Comparison of ENCODE assay signal across 9 cellular contexts in genomic region chr14:73712540-73713141, GRCh38. TPM values are rescaled to one million over a fixed set of nuclear protein-coding genes. Genes with fewer than 3 reads are reported as not detected.
A peak's percentile ranks its signal among the peaks of the same experiment; 100 is the strongest.
DNase-seq lines count a peak whose midpoint lies in the region; ATAC-seq, FAIRE-seq and TF ChIP-seq lines count a peak whose summit lies in the region.
"Had no signal": no experiment of that assay in that cellular context is flagged by ENCODE, and none has a peak within 500 bp of the region (broad histone marks: within the 10 kb centered on the region; RNA-seq: fewer than 3 reads in every experiment).

No MANE protein-coding gene starts in this region.

- peak overlapping the region; percentile 85 for H3K27ac ChIP-seq in A673 (ENCODE audit: low read depth, low read length, poor library complexity, severe bottlenecking)
- H3K27ac ChIP-seq in left ventricle myocardium inferior (replicated peaks), result peak overlapping the region; percentile 89
- H3K27ac ChIP-seq in sigmoid colon, result peak overlapping the region; percentile 90 to 99 (median 95)

- H3K4me3 ChIP-seq in A673 (ENCODE audit: low read depth, low read length, poor library complexity, severe bottlenecking) (peak overlapping the region; percentile 87), left ventricle myocardium inferior (peak overlapping the region; percentile 82), sigmoid colon (peak overlapping the region; percentile 66 to 94 (median 80))

- WGBS in sigmoid colon, 2 donors, result 25 to 71% methylated on average over 19 of the region's 19 CpGs

- H3K27ac Mint-ChIP-seq in activated T-helper 1 cell treated with anti-CD3 and anti-CD28 coated beads, Interleukin-12 subunit alpha, Interleukin-12 subunit beta, Interleukin-2, Interleukin-4 antibody, amounts not matched to agents 30 ng/mL and 10 ng/mL and 1 ng/mL, durations not matched to agents 14 hours and 24 hours and 36 hours, result peak overlapping the region; percentile 92

- POLR2A ChIA-PET in A673 (lab: Charles Lee; ENCODE audit: low non-redundant PET), result no interaction called here

- H3K4me1 Mint-ChIP-seq in activated T-helper 1 cell treated with anti-CD3 and anti-CD28 coated beads, Interleukin-12 subunit alpha, Interleukin-12 subunit beta, Interleukin-2, Interleukin-4 antibody, amounts not matched to agents 30 ng/mL and 10 ng/mL and 1 ng/mL, durations not matched to agents 14 hours and 24 hours and 36 hours (ENCODE audit: low read depth), result peaks cover 30% of the 10 kb centered on the region

- TF ChIP-seq POLR2A in GM12892 (IDR thresholded peaks at IDR 0.05; ENCODE audit: low read depth, low read length), result peak; percentile 22; the same call in 1 of the 2 replicates
- no peak for TF ChIP-seq POLR2A in sigmoid colon (IDR thresholded peaks at IDR 0.05)

- no peak for ATAC-seq in HG03196 (IDR thresholded peaks at IDR 0.05; ENCODE audit: unreplicated experiment)

- TF ChIP-seq EP300 in sigmoid colon (IDR thresholded peaks at IDR 0.05), result no peak

- H3K9me3 Mint-ChIP-seq in activated T-helper 1 cell treated with anti-CD3 and anti-CD28 coated beads, Interleukin-12 subunit alpha, Interleukin-12 subunit beta, Interleukin-2, Interleukin-4 antibody, amounts not matched to agents 30 ng/mL and 10 ng/mL and 1 ng/mL, durations not matched to agents 14 hours and 24 hours and 36 hours, result no peaks in the 10 kb centered on the region

- H3K27me3 Mint-ChIP-seq in activated T-helper 1 cell treated with anti-CD3 and anti-CD28 coated beads, Interleukin-12 subunit alpha, Interleukin-12 subunit beta, Interleukin-2, Interleukin-4 antibody, amounts not matched to agents 30 ng/mL and 10 ng/mL and 1 ng/mL, durations not matched to agents 14 hours and 24 hours and 36 hours (ENCODE audit: insufficient read depth), result no peaks in the 10 kb centered on the region

- DNase-seq in A673 (ENCODE audit: low spot score) (no peak), GM12892 (ENCODE audit: insufficient read length) (no peak), NCI-H2171 treated with DMSO at 0.1 percent for 48 hours (lab: John Stamatoyannopoulos, UW) (peak; percentile 90), left ventricle myocardium inferior (no peak), sigmoid colon (no peak), ecto neural progenitor cell (ENCODE audit: low spot score) (no peak)
- peak; percentile 21 for DNase-seq in activated T-helper 1 cell treated with anti-CD3 and anti-CD28 coated beads, Interleukin-12 subunit alpha, Interleukin-12 subunit beta, Interleukin-2, Interleukin-4 antibody, amounts not matched to agents 30 ng/mL and 10 ng/mL and 1 ng/mL, durations not matched to agents 14 hours and 24 hours and 36 hours (ENCODE audit: low spot score)
- DNase-seq: left cardiac atrium had no signal

- no peaks in the 10 kb centered on the region for H3K9me3 ChIP-seq in A673 (ENCODE audit: low read depth, low read length, poor library complexity, severe bottlenecking)
- no peaks in the 10 kb centered on the region for H3K9me3 ChIP-seq in left ventricle myocardium inferior (replicated peaks)
- H3K9me3 ChIP-seq in sigmoid colon, result no peaks in the 10 kb centered on the region

- H3K4me1 ChIP-seq in A673 (ENCODE audit: insufficient read depth, low read length, poor library complexity, severe bottlenecking) (peaks cover 8% of the 10 kb centered on the region), left ventricle myocardium inferior (peaks cover 45% of the 10 kb centered on the region), sigmoid colon (peaks cover 0 to 49% (median 36%) of the 10 kb centered on the region in 4 donors)

- intact Hi-C loops in A673 (cut with micrococcal nuclease; ENCODE audit: unreplicated experiment) (no loop called here), left ventricle myocardium inferior (cut with micrococcal nuclease) (no loop called here), sigmoid colon (cut with DNase I) (loop anchor here (5.0 kb wide), 2 partner anchors 70 to 175 kb away; partner anchors contain the start of genes DNAL1 and ZNF410)
- intact Hi-C loops in activated T-helper 1 cell treated with anti-CD3 and anti-CD28 coated beads, Interleukin-12 subunit alpha, Interleukin-12 subunit beta, Interleukin-2, Interleukin-4 antibody, amounts not matched to agents 30 ng/mL and 10 ng/mL and 1 ng/mL, durations not matched to agents 14 hours and 24 hours and 36 hours (cut with micrococcal nuclease), result loop anchor here (1.0 to 5.0 kb wide), 9 partner anchors 12 to 575 kb away; partner anchors contain the start of genes ACOT2, BBOF1, ENTPD5 and PSEN1

- H3K4me3 Mint-ChIP-seq in activated T-helper 1 cell treated with anti-CD3 and anti-CD28 coated beads, Interleukin-12 subunit alpha, Interleukin-12 subunit beta, Interleukin-2, Interleukin-4 antibody, amounts not matched to agents 30 ng/mL and 10 ng/mL and 1 ng/mL, durations not matched to agents 14 hours and 24 hours and 36 hours, result peak overlapping the region; percentile 87

- no TSS peak for BruUV-seq in A673 (replicated peaks; lab: Mats Ljungman, UMichigan)

- peaks cover 9% of the 10 kb centered on the region for H3K36me3 ChIP-seq in A673 (ENCODE audit: insufficient read depth, low read length, poor library complexity, severe bottlenecking)
- H3K36me3 ChIP-seq in left ventricle myocardium inferior, result peaks cover 22% of the 10 kb centered on the region
- peaks cover 0 to 11% (median 0%) of the 10 kb centered on the region in 4 donors for H3K36me3 ChIP-seq in sigmoid colon

- no peak for TF ChIP-seq CTCF in A673 (conservative IDR thresholded peaks at IDR 0.05; ENCODE audit: low read depth, low read length)
- TF ChIP-seq CTCF in left ventricle myocardium inferior (IDR thresholded peaks at IDR 0.05; ENCODE audit: borderline replicate concordance), result no peak
- TF ChIP-seq CTCF in sigmoid colon (IDR thresholded peaks at IDR 0.05), result no peak

- peaks cover 22% of the 10 kb centered on the region for H3K36me3 Mint-ChIP-seq in activated T-helper 1 cell treated with anti-CD3 and anti-CD28 coated beads, Interleukin-12 subunit alpha, Interleukin-12 subunit beta, Interleukin-2, Interleukin-4 antibody, amounts not matched to agents 30 ng/mL and 10 ng/mL and 1 ng/mL, durations not matched to agents 14 hours and 24 hours and 36 hours (ENCODE audit: low read depth)

- H3K27me3 ChIP-seq in A673 (replicated peaks; ENCODE audit: insufficient read depth, low read depth, low read length, poor library complexity) (no peaks in the 10 kb centered on the region), left ventricle myocardium inferior (ENCODE audit: low read depth) (no peaks in the 10 kb centered on the region), sigmoid colon (no peaks in the 10 kb centered on the region)

- peak; percentile 71 for FAIRE-seq in GM12892 (lab: Jason Lieb, UNC)

- CTCF ChIA-PET in A673 (lab: Charles Lee), result no interaction called here

RNA-seq across cellular contexts. Expression of gene PNMA1, which starts 1.5 kb away (rescaled TPM):
- total RNA-seq in A673 (2021) (48.8 and 51.4 TPM in 2 replicates), left ventricle myocardium inferior (19.2 TPM), sigmoid colon (10 to 100 TPM; 33.5 to 63.1 (median 37.3) TPM)
- polyA plus RNA-seq in GM12892 (2012; ENCODE audit: missing spikeins), result 13.3 TPM
- 29.7 and 30.6 TPM in 2 replicates for total RNA-seq in activated T-helper 1 cell treated with anti-CD3 and anti-CD28 coated beads, Interleukin-12 subunit alpha, Interleukin-12 subunit beta, Interleukin-2, Interleukin-4 antibody, amounts not matched to agents 30 ng/mL and 10 ng/mL and 1 ng/mL, durations not matched to agents 14 hours and 24 hours and 36 hours
- 10 to 100 TPM; 11.4 to 20.4 (median 16.9) TPM for polyA plus RNA-seq in sigmoid colon

Comparison
In these comparisons a context has a peak if more than half of its experiments do, and no peak if none do; other contexts are left out.
1. DNase-seq: peak in NCI-H2171 treated with DMSO at 0.1 percent for 48 hours (single experiment) and activated T-helper 1 cell treated with anti-CD3 and anti-CD28 coated beads, Interleukin-12 subunit alpha, Interleukin-12 subunit beta, Interleukin-2, Interleukin-4 antibody, amounts not matched to agents 30 ng/mL and 10 ng/mL and 1 ng/mL, durations not matched to agents 14 hours and 24 hours and 36 hours (single experiment); none in A673 (single experiment), GM12892 (single experiment), left ventricle myocardium inferior (single experiment), sigmoid colon (single experiment) and ecto neural progenitor cell (single experiment).
2. intact Hi-C loops: an anchor here in activated T-helper 1 cell treated with anti-CD3 and anti-CD28 coated beads, Interleukin-12 subunit alpha, Interleukin-12 subunit beta, Interleukin-2, Interleukin-4 antibody, amounts not matched to agents 30 ng/mL and 10 ng/mL and 1 ng/mL, durations not matched to agents 14 hours and 24 hours and 36 hours (1.0 to 5.0 kb wide) and sigmoid colon (5.0 kb wide); none called in A673 and left ventricle myocardium inferior.
3. Peak in every context shown above with its lines, with median percentiles within 50 percentile points of each other: H3K27ac ChIP-seq and H3K4me3 ChIP-seq.